ENCODE assay signal across 22 cellular contexts in genomic region chr1:30631700-30632099, GRCh38.
"Had no signal": no experiment of that assay in that cellular context is flagged by ENCODE, and none has a peak within 500 bp of the region (broad histone marks: within the 10 kb centered on the region; RNA-seq: fewer than 3 reads in every experiment).

No MANE protein-coding gene starts in this region.

- H3K4me3 ChIP-seq: coronary artery, dorsolateral prefrontal cortex, esophagus muscularis mucosa, gastrocnemius medialis, heart right ventricle, left lung, lower lobe of right lung, mucosa of descending colon had no signal

- H3K4me1 ChIP-seq: foreskin keratinocyte, gastrocnemius medialis, heart right ventricle, left lung, lower lobe of right lung had no signal

- DNase-seq: dermis blood vessel endothelial cell; dorsolateral prefrontal cortex; effector CD4-positive, alpha-beta T cell; effector memory CD4-positive, alpha-beta T cell; foreskin keratinocyte; gastrocnemius medialis; glutamatergic neuron; heart right ventricle; hippocampal formation; left cardiac atrium; left lung; left ventricle myocardium superior; lower lobe of right lung; mesenchymal stem cell; mucosa of descending colon; naive B cell; naive thymus-derived CD8-positive, alpha-beta T cell had no signal

- H3K36me3 ChIP-seq: esophagus muscularis mucosa, gastrocnemius medialis, heart right ventricle, left lung, lower lobe of right lung had no signal

- H3K9me3 ChIP-seq: gastrocnemius medialis, lower lobe of right lung had no signal

- H3K27ac ChIP-seq: coronary artery, dorsolateral prefrontal cortex, esophagus muscularis mucosa, foreskin keratinocyte, gastrocnemius medialis, heart right ventricle, left lung, lower lobe of right lung had no signal

- FAIRE-seq: endothelial cell of umbilical vein, islet of Langerhans, keratinocyte had no signal

- ATAC-seq: foreskin keratinocyte; gastrocnemius medialis; heart right ventricle; left cardiac atrium; left lung; left ventricle myocardium superior; mucosa of descending colon; naive thymus-derived CD8-positive, alpha-beta T cell had no signal

- H3K27me3 ChIP-seq: foreskin keratinocyte had no signal
